In the genomic region with DNA sequence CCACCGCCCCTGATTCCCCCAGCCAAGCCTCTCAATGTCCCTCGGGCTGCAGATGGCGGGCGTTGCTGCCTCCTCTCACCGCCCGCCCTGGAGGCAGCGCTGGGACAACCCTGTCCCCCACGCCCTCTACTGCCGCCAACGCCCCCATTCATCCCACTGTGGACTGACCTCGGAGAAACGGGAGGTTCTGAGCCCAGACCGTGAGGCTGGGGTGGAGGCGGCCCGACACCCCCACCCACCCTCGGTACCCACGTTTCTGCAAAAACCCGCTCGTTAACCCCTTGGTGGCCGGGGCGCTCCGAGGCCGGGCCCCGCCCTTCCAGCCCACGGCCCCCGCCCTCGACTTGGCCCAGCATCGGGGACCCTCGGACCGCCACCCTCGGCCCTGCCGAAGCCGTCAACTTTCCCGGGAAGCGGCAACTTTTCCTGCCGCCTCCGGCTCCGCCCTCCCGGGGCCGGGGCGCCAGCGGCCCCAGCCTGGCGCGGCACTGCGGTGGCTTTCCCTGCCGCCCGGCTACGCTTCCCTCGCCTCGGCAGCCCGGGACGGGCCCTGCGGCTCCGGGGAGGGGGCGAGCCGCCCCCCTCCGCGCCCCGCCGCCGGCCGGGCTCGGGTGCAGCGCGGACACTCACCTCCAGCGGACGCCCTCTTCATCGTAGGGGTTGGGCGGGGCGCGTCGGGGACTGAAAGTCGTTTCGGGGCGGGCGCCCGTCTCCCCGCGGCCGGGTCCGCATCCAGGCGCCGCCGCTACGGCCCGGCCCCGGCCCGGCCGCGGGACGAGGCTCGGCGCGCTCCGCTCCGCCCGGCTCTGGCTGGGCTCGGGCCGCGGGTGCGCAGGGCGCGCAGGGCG, we compare ENCODE assay signal across 1 cellular context.
TF ChIP-seq lines count a peak whose summit lies in the region.

No MANE protein-coding gene starts in this region.

TF ChIP-seq in HEK293, 187 proteins besides CTCF, POLR2A, EP300 and RAD21 (continued from another document and continues in another):
- no peak for TF ChIP-seq ZNF518A (tag by site-specific recombination; conservative IDR thresholded peaks at IDR 0.05; ENCODE audit: low read depth)
- no peak for TF ChIP-seq ZNF157 (tag by site-specific recombination; IDR thresholded peaks at IDR 0.05)
- TF ChIP-seq ZNF449 (tag by site-specific recombination; IDR thresholded peaks at IDR 0.05): no peak
- no peak for TF ChIP-seq ZNF133 (tag by site-specific recombination; IDR thresholded peaks at IDR 0.05)
- TF ChIP-seq ZNF324 (tag by site-specific recombination; IDR thresholded peaks at IDR 0.05): no peak
- TF ChIP-seq ZNF239 (tag by site-specific recombination; IDR thresholded peaks at IDR 0.05): no peak
- TF ChIP-seq ZNF776 (tag by site-specific recombination; IDR thresholded peaks at IDR 0.05; ENCODE audit: borderline replicate concordance): no peak
- TF ChIP-seq KLF9 (tag by site-specific recombination; IDR thresholded peaks at IDR 0.05; ENCODE audit: low read depth): peak; percentile 74
- TF ChIP-seq KLF16 (tag by site-specific recombination; IDR thresholded peaks at IDR 0.05): peak; percentile 45; the same call in 1 of the 2 replicates
- no peak for TF ChIP-seq ZBTB6 (tag by site-specific recombination; IDR thresholded peaks at IDR 0.05)
- TF ChIP-seq, protein P1, sequence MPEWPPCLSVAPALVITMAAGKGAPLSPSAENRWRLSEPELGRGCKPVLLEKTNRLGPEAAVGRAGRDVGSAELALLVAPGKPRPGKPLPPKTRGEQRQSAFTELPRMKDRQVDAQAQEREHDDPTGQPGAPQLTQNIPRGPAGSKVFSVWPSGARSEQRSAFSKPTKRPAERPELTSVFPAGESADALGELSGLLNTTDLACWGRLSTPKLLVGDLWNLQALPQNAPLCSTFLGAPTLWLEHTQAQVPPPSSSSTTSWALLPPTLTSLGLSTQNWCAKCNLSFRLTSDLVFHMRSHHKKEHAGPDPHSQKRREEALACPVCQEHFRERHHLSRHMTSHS (tag by site-specific recombination; IDR thresholded peaks at IDR 0.05): no peak
- no peak for TF ChIP-seq ZNF513 (tag by site-specific recombination; IDR thresholded peaks at IDR 0.05)
- TF ChIP-seq, protein P2, sequence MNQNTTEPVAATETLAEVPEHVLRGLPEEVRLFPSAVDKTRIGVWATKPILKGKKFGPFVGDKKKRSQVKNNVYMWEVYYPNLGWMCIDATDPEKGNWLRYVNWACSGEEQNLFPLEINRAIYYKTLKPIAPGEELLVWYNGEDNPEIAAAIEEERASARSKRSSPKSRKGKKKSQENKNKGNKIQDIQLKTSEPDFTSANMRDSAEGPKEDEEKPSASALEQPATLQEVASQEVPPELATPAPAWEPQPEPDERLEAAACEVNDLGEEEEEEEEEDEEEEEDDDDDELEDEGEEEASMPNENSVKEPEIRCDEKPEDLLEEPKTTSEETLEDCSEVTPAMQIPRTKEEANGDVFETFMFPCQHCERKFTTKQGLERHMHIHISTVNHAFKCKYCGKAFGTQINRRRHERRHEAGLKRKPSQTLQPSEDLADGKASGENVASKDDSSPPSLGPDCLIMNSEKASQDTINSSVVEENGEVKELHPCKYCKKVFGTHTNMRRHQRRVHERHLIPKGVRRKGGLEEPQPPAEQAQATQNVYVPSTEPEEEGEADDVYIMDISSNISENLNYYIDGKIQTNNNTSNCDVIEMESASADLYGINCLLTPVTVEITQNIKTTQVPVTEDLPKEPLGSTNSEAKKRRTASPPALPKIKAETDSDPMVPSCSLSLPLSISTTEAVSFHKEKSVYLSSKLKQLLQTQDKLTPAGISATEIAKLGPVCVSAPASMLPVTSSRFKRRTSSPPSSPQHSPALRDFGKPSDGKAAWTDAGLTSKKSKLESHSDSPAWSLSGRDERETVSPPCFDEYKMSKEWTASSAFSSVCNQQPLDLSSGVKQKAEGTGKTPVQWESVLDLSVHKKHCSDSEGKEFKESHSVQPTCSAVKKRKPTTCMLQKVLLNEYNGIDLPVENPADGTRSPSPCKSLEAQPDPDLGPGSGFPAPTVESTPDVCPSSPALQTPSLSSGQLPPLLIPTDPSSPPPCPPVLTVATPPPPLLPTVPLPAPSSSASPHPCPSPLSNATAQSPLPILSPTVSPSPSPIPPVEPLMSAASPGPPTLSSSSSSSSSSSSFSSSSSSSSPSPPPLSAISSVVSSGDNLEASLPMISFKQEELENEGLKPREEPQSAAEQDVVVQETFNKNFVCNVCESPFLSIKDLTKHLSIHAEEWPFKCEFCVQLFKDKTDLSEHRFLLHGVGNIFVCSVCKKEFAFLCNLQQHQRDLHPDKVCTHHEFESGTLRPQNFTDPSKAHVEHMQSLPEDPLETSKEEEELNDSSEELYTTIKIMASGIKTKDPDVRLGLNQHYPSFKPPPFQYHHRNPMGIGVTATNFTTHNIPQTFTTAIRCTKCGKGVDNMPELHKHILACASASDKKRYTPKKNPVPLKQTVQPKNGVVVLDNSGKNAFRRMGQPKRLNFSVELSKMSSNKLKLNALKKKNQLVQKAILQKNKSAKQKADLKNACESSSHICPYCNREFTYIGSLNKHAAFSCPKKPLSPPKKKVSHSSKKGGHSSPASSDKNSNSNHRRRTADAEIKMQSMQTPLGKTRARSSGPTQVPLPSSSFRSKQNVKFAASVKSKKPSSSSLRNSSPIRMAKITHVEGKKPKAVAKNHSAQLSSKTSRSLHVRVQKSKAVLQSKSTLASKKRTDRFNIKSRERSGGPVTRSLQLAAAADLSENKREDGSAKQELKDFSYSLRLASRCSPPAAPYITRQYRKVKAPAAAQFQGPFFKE (tag by site-specific recombination; IDR thresholded peaks at IDR 0.05; ENCODE audit: borderline replicate concordance): no peak
- no peak for TF ChIP-seq ZNF366 (tag by site-specific recombination; conservative IDR thresholded peaks at IDR 0.05)
- no peak for TF ChIP-seq ZNF391 (tag by site-specific recombination; IDR thresholded peaks at IDR 0.05; ENCODE audit: borderline replicate concordance, low read depth)
- TF ChIP-seq ZNF692 (tag by site-specific recombination; IDR thresholded peaks at IDR 0.05): no peak
- 0 out of 2 replicates have a peak, but pooled peaks have one; percentile 21 for TF ChIP-seq SP7 (tag by site-specific recombination; IDR thresholded peaks at IDR 0.05)
- TF ChIP-seq ZNF221 (tag by site-specific recombination; IDR thresholded peaks at IDR 0.05; ENCODE audit: borderline replicate concordance): no peak
- no peak for TF ChIP-seq PRDM4 (tag by site-specific recombination; IDR thresholded peaks at IDR 0.05)
- TF ChIP-seq ZNF335 (tag by site-specific recombination; conservative IDR thresholded peaks at IDR 0.05): peak; percentile 57
- TF ChIP-seq HOXD13 (CRISPR knock-in tag; IDR thresholded peaks at IDR 0.05; ENCODE audit: borderline replicate concordance): no peak
- no peak for TF ChIP-seq ZNF37A (tag by site-specific recombination; IDR thresholded peaks at IDR 0.05)
- TF ChIP-seq YY2 (tag by site-specific recombination; IDR thresholded peaks at IDR 0.05): no peak
- no peak for TF ChIP-seq ZNF837 (tag by site-specific recombination; IDR thresholded peaks at IDR 0.05)
- TF ChIP-seq ZNF423 (tag by site-specific recombination; IDR thresholded peaks at IDR 0.05): no peak
- no peak for TF ChIP-seq ZNF302 (tag by site-specific recombination; IDR thresholded peaks at IDR 0.05; ENCODE audit: low read depth)
- no peak for TF ChIP-seq ATF2 (tag by site-specific recombination; IDR thresholded peaks at IDR 0.05; ENCODE audit: low read depth)
- TF ChIP-seq ZNF624 (tag by site-specific recombination; IDR thresholded peaks at IDR 0.05): no peak
